Comparison of ENCODE assay signal across 12 cellular contexts in the genomic region with DNA sequence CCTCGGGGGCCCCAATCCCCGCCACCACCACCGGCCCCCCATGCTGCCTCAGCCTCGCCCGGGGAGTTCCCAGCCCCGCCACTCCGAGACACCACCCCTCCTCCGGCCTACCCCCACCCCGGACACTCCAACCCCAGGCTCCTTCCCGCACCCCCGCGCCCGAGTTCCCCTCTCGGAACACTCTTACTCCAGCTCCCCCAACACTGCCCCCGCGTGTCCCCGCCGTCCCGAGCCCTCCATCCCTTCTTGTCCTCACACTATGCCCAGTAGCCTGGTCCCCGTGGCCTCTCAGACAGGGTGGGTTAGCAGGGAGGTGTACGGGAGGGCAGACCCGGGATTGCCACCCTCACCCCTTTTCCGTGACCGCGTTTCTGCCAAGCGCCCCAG.
DNase-seq lines count a peak whose midpoint lies in the region; ATAC-seq and TF ChIP-seq lines count a peak whose summit lies in the region.
"Had no signal": no experiment of that assay in that cellular context is flagged by ENCODE, and none has a peak within 500 bp of the region (broad histone marks: within the 10 kb centered on the region; RNA-seq: fewer than 3 reads in every experiment).

No MANE protein-coding gene starts in this region.

- H3K4me3 ChIP-seq in BJ (ENCODE audit: low read depth, low read length): peak overlapping the region; percentile 36
- no peak overlapping the region; the same call in 1 of the 2 replicates for H3K4me3 ChIP-seq in HUES48 (ENCODE audit: low read depth, low read length)
- H3K4me3 ChIP-seq in trophoblast cell (ENCODE audit: low read depth, low read length): peak overlapping the region; percentile 28

- H3K18ac ChIP-seq in trophoblast cell (ENCODE audit: low read length): no peak overlapping the region

- H4K12ac ChIP-seq in trophoblast cell (ENCODE audit: low read depth, low read length): no peak overlapping the region

- ATAC-seq in effector memory CD8-positive, alpha-beta T cell (replicated peaks): no peak
- no peak for ATAC-seq in GM18868 (IDR thresholded peaks at IDR 0.05; ENCODE audit: unreplicated experiment)
- no peak for ATAC-seq in HG03108 (IDR thresholded peaks at IDR 0.05; ENCODE audit: unreplicated experiment)

- no peaks in the 10 kb centered on the region for H3K79me1 ChIP-seq in trophoblast cell (ENCODE audit: low read length)

- peak overlapping the region; percentile 6 for H2AK5ac ChIP-seq in trophoblast cell (ENCODE audit: low read length)

- no peak overlapping the region for H4K91ac ChIP-seq in trophoblast cell (ENCODE audit: low read depth, low read length)

- H3K4ac ChIP-seq in trophoblast cell (ENCODE audit: low read depth, low read length): no peak overlapping the region

- H3K9ac ChIP-seq in HUES48 (ENCODE audit: low read depth, low read length): no peak overlapping the region
- no peak overlapping the region for H3K9ac ChIP-seq in trophoblast cell (ENCODE audit: low read length)
- H3K9ac ChIP-seq: KMS-11 had no signal

- peak overlapping the region; percentile 55 to 62 for H3K4me3 Mint-ChIP-seq in effector memory CD8-positive, alpha-beta T cell
- H3K4me3 Mint-ChIP-seq: activated B cell treated with CpG ODN at 0.5 μM for 24 hours had no signal

- no peak for TF ChIP-seq CTCF in BJ (IDR thresholded peaks at IDR 0.05; ENCODE audit: insufficient read depth, low read depth, low read length)

- peaks cover 6 to 8% of the 10 kb centered on the region in 2 donors for H3K4me1 Mint-ChIP-seq in effector memory CD8-positive, alpha-beta T cell (ENCODE audit: low read depth in 2 of 2)

- CTCF ChIA-PET in BJ (lab: Yijun Ruan, JAX): no interaction called here

- H3K27ac Mint-ChIP-seq in effector memory CD8-positive, alpha-beta T cell: peak overlapping the region in 1 of 2 donors; percentile 19
- H3K27ac Mint-ChIP-seq: activated B cell treated with CpG ODN at 0.5 μM for 24 hours had no signal

- peak overlapping the region; percentile 20 for H2BK12ac ChIP-seq in trophoblast cell (ENCODE audit: low read length)

- H3K79me2 ChIP-seq in trophoblast cell (ENCODE audit: control insufficient read depth, insufficient read depth, low read length, poor library complexity): peaks cover 2% of the 10 kb centered on the region

- no peak overlapping the region for H2AFZ ChIP-seq in trophoblast cell (ENCODE audit: insufficient read depth, low read length, poor library complexity)

- peak overlapping the region; percentile 79 for H3K27ac ChIP-seq in HUES48 (ENCODE audit: low read depth, low read length)
- H3K27ac ChIP-seq in trophoblast cell (ENCODE audit: low read depth, low read length): no peak overlapping the region
- H3K27ac ChIP-seq: KMS-11 had no signal

- peaks cover 29% of the 10 kb centered on the region for H3K4me1 ChIP-seq in HUES48 (ENCODE audit: control insufficient read depth, insufficient read depth, low read length)
- H3K4me1 ChIP-seq in trophoblast cell (ENCODE audit: control insufficient read depth in 1 of 2, insufficient read depth in 2 of 2, low read length in 2 of 2): peaks cover 11 to 17% of the 10 kb centered on the region in 2 experiments

- H4K8ac ChIP-seq in trophoblast cell (ENCODE audit: low read depth, low read length): no peak overlapping the region

- POLR2A ChIA-PET in BJ (lab: Charles Lee): no interaction called here

- peaks cover 4% of the 10 kb centered on the region for H3K36me3 Mint-ChIP-seq in effector memory CD8-positive, alpha-beta T cell (ENCODE audit: insufficient read depth)
- H3K36me3 Mint-ChIP-seq: activated naive CD4-positive, alpha-beta T cell treated with anti-CD3 and anti-CD28 coated beads, Interleukin-2, amount 50 U/mL, for 24 hours had no signal

- H3K27me3 Mint-ChIP-seq in effector memory CD8-positive, alpha-beta T cell: peaks cover 0 to 21% of the 10 kb centered on the region in 2 donors
- H3K27me3 Mint-ChIP-seq: activated naive CD4-positive, alpha-beta T cell treated with anti-CD3 and anti-CD28 coated beads, Interleukin-2, amount 50 U/mL, for 24 hours had no signal

- H3K4me2 ChIP-seq in trophoblast cell (ENCODE audit: low read length): peak overlapping the region; percentile 74
- H3K4me2 ChIP-seq: KMS-11 had no signal

- no peaks in the 10 kb centered on the region for H3K27me3 ChIP-seq in BJ (ENCODE audit: control insufficient read depth, insufficient read depth, low read length)
- peaks cover 9% of the 10 kb centered on the region; the same call in 1 of the 2 replicates for H3K27me3 ChIP-seq in HUES48 (ENCODE audit: control insufficient read depth, insufficient read depth, low read length)
- H3K27me3 ChIP-seq in trophoblast cell (ENCODE audit: insufficient read depth, low read length): no peaks in the 10 kb centered on the region

- no CpG with 5 or more reads among the region's 26 CpGs for WGBS in trophoblast cell (ENCODE audit: extremely low coverage, insufficient coverage, insufficient read length)

- no peak overlapping the region for H3K14ac ChIP-seq in trophoblast cell (ENCODE audit: low read length)

- H3K36me3 ChIP-seq in BJ (ENCODE audit: control insufficient read depth, insufficient read depth, low read length) (no peaks in the 10 kb centered on the region), HUES48 (ENCODE audit: control insufficient read depth, insufficient read depth, low read length) (no peaks in the 10 kb centered on the region), trophoblast cell (ENCODE audit: control insufficient read depth in 1 of 2, insufficient read depth in 2 of 2, low read length in 2 of 2) (no peaks in the 10 kb centered on the region)

- no peak overlapping the region for H3K23ac ChIP-seq in trophoblast cell (ENCODE audit: low read length)

- H2BK5ac ChIP-seq in trophoblast cell (ENCODE audit: low read depth, low read length, poor library complexity): no peak overlapping the region

- DNase-seq in BJ (ENCODE audit: low read depth) (no peak), trophoblast cell (no peak), D341Med (ENCODE audit: low spot score) (no peak)
- DNase-seq in effector memory CD8-positive, alpha-beta T cell: no peak
- DNase-seq in activated CD8-positive, alpha-beta memory T cell treated with anti-CD3 and anti-CD28 coated beads for 24 hours: no peak
- DNase-seq: activated B cell treated with CpG ODN at 0.5 μM for 24 hours, kidney glomerular epithelial cell had no signal

- H3K9me3 Mint-ChIP-seq in effector memory CD8-positive, alpha-beta T cell: no peaks in the 10 kb centered on the region
- H3K9me3 Mint-ChIP-seq: activated B cell treated with CpG ODN at 0.5 μM for 24 hours; activated naive CD4-positive, alpha-beta T cell treated with anti-CD3 and anti-CD28 coated beads, Interleukin-2, amount 50 U/mL, for 24 hours had no signal

- H2BK120ac ChIP-seq in trophoblast cell (ENCODE audit: insufficient read depth, low read length, poor library complexity): no peak overlapping the region

- H3K9me3 ChIP-seq in HUES48 (ENCODE audit: control insufficient read depth, insufficient read depth, low read length): no peaks in the 10 kb centered on the region
- H3K9me3 ChIP-seq in trophoblast cell (ENCODE audit: insufficient read depth, low read depth, low read length): no peaks in the 10 kb centered on the region
